10 cellular contexts compared by ENCODE assay signal in genomic region chr5:80668016-80668969, GRCh38. TPM values are rescaled to one million over a fixed set of nuclear protein-coding genes. Genes with fewer than 3 reads are reported as not detected.
DNase-seq lines count a peak whose midpoint lies in the region; ATAC-seq and TF ChIP-seq lines count a peak whose summit lies in the region.
"Had no signal": no experiment of that assay in that cellular context is flagged by ENCODE, and none has a peak within 500 bp of the region (broad histone marks: within the 10 kb centered on the region; RNA-seq: fewer than 3 reads in every experiment).

No MANE protein-coding gene starts in this region.

- peak overlapping the region in 1 of 7 donors; percentile 7 for H3K27ac Mint-ChIP-seq in CD14-positive monocyte

- no peak overlapping the region for H3K4me3 Mint-ChIP-seq in CD14-positive monocyte

- H3K4me1 ChIP-seq in BLaER1 treated with 17β-estradiol and CSF1 and Interleukin-3, amounts not matched to agents 10 nM and 100 nM = peaks cover 14 to 35% (median 27%) of the 10 kb centered on the region in 10 experiments

- H4K20me1 ChIP-seq in BLaER1 treated with 17β-estradiol and CSF1 and Interleukin-3, amounts not matched to agents 10 nM and 100 nM = peaks cover 0 to 11% (median 6%) of the 10 kb centered on the region in 11 experiments; a peak in 8 of 22 replicates

- intact Hi-C loops in left cardiac atrium (cut with DNase I) = no loop called here
- intact Hi-C loops in CD14-positive monocyte (cut with micrococcal nuclease) = no loop called here

- H3K9me3 Mint-ChIP-seq in CD14-positive monocyte = no peaks in the 10 kb centered on the region

- no peaks in the 10 kb centered on the region for H3K4me1 Mint-ChIP-seq in CD14-positive monocyte

- ATAC-seq in HG03108 (IDR thresholded peaks at IDR 0.05; ENCODE audit: unreplicated experiment) = peak; percentile 69
- ATAC-seq in left cardiac atrium = peak; percentile 23 to 73

- H3K4me2 ChIP-seq in BLaER1 treated with 17β-estradiol and CSF1 and Interleukin-3, amounts not matched to agents 10 nM and 100 nM = peak overlapping the region; percentile 82 to 97 (median 89)

- H3K9me3 ChIP-seq in BLaER1 treated with 17β-estradiol and CSF1 and Interleukin-3, amounts not matched to agents 10 nM and 100 nM (replicated peaks in 1 of 11) = no peaks in the 10 kb centered on the region

- no peaks in the 10 kb centered on the region for H3K27me3 ChIP-seq in BLaER1 treated with 17β-estradiol and CSF1 and Interleukin-3, amounts not matched to agents 10 nM and 100 nM

- H3K9ac ChIP-seq in BLaER1 treated with 17β-estradiol and CSF1 and Interleukin-3, amounts not matched to agents 10 nM and 100 nM = peak overlapping the region; percentile 6 to 68 (median 40); a peak in 17 of 22 replicates

- peak overlapping the region; percentile 24 to 59 (median 44); a peak in 19 of 20 replicates for H3K4me3 ChIP-seq in BLaER1 treated with 17β-estradiol and CSF1 and Interleukin-3, amounts not matched to agents 10 nM and 100 nM

- peaks cover 62 to 79% of the 10 kb centered on the region in 2 donors for H3K36me3 Mint-ChIP-seq in CD14-positive monocyte

- peaks cover 48 to 81% (median 69%) of the 10 kb centered on the region in 11 experiments for H3K36me3 ChIP-seq in BLaER1 treated with 17β-estradiol and CSF1 and Interleukin-3, amounts not matched to agents 10 nM and 100 nM

- no peaks in the 10 kb centered on the region for H3K27me3 Mint-ChIP-seq in CD14-positive monocyte (ENCODE audit: low read depth in 3 of 3)

- peak; percentile 71 for TF ChIP-seq POLR2A in GM19193 (IDR thresholded peaks at IDR 0.05; ENCODE audit: extremely low read depth, insufficient read depth, insufficient read length)

- DNase-seq in left cardiac atrium (no peak), ecto neural progenitor cell (ENCODE audit: low spot score) (no peak), CD14-positive monocyte (ENCODE audit: low spot score) (no peak), NOMO-1 treated with DMSO at 0.1 percent for 48 hours (lab: John Stamatoyannopoulos, UW; ENCODE audit: unreplicated experiment) (no peak), HCEC 1CT (no peak)
- DNase-seq: AML-193, dermis blood vessel endothelial cell had no signal

- no peak for TF ChIP-seq CTCF in CD14-positive monocyte (IDR thresholded peaks at IDR 0.05)

- H3K27ac ChIP-seq in BLaER1 treated with 17β-estradiol and CSF1 and Interleukin-3, amounts not matched to agents 10 nM and 100 nM = peak overlapping the region in 8 of 11 experiments; percentile 25 to 79 (median 54); a peak in 13 of 22 replicates

RNA-seq across cellular contexts. Expression of gene DHFR, which starts 13.5 kb away (rescaled TPM):
- total RNA-seq in left cardiac atrium = 10 to 100 TPM in 1 of 2 donors, 1 to 10 TPM in 1; 4.5 to 11.5 TPM
- 1 to 10 TPM in 1 of 2 donors, under 1 TPM in 1; 0.75 to 1.1 TPM for polyA plus RNA-seq in CD14-positive monocyte

RNA-seq across cellular contexts. Expression of gene MSH3, which starts 13.8 kb away (rescaled TPM):
- total RNA-seq in left cardiac atrium = 10 to 100 TPM; 10.9 to 11.5 TPM
- 1 to 10 TPM; 8.0 to 9.9 TPM for polyA plus RNA-seq in CD14-positive monocyte
